In the genomic region with DNA sequence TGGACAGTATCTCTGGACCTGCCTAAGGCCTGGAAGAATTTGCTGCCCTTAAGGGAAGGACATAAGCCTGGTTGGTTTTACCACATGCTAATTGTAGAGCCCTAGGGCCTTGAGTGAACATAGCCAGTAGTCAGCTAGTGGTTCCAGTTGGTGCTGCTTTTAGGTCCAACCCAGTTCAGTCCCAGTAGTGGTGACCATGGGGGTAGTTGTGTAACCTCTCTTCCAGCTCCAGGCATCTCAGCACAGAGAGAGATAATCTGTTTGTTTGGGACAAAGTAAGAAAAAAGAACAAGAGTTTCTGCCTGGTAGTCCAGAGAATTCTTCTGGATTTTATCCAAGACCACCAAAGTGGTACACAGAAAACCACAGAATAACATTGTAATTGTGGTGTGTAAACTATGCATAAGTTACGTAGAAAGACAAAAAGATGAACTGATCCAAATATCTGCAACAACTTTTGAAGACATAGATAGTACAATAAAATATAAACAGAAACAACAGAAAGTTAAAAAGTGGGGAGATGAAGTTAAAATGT, we compare ENCODE assay signal across 31 cellular contexts. TPM values are rescaled to one million over a fixed set of nuclear protein-coding genes. Genes with fewer than 3 reads are reported as not detected.
"Had no signal": no experiment of that assay in that cellular context is flagged by ENCODE, and none has a peak within 500 bp of the region (broad histone marks: within the 10 kb centered on the region; RNA-seq: fewer than 3 reads in every experiment).

No MANE protein-coding gene starts in this region.

- H3K36me3 Mint-ChIP-seq: activated CD8-positive, alpha-beta memory T cell treated with anti-CD3 and anti-CD28 coated beads, Interleukin-2, amount 10 ng/mL, durations not matched to agents 7 days and 5 days; activated naive CD4-positive, alpha-beta T cell treated with anti-CD3 and anti-CD28 coated beads, Interleukin-2, amount 50 U/mL, for 24 hours; natural killer cell; neural progenitor cell had no signal

- H3K4me1 Mint-ChIP-seq: activated CD4-positive, alpha-beta T cell treated with anti-CD3 and anti-CD28 coated beads, Interleukin-2, amount 10 ng/mL, durations not matched to agents 24 days and 14 days; activated CD8-positive, alpha-beta memory T cell treated with anti-CD3 and anti-CD28 coated beads, Interleukin-2, amount 10 ng/mL, durations not matched to agents 7 days and 5 days; activated naive CD4-positive, alpha-beta T cell treated with anti-CD3 and anti-CD28 coated beads, Interleukin-2, amount 50 U/mL, for 24 hours; activated naive CD8-positive, alpha-beta T cell treated with anti-CD3 and anti-CD28 coated beads, Interleukin-2, amount 50 U/mL, for 24 hours; memory B cell; natural killer cell; neural progenitor cell had no signal

- ATAC-seq: activated CD8-positive, alpha-beta memory T cell treated with anti-CD3 and anti-CD28 coated beads, Interleukin-2, amount 10 ng/mL, durations not matched to agents 7 days and 5 days; activated CD8-positive, alpha-beta T cell treated with anti-CD3 and anti-CD28 coated beads for 36 hours; activated naive CD8-positive, alpha-beta T cell treated with anti-CD3 and anti-CD28 coated beads, Interleukin-2, amount 50 U/mL, for 24 hours; gastrocnemius medialis; left cardiac atrium; left ventricle myocardium superior; natural killer cell; right cardiac atrium; SK-N-SH treated with all-trans-retinoic acid at 6 μM for 48 hours had no signal

- H3K27ac Mint-ChIP-seq: activated CD4-positive, alpha-beta T cell treated with anti-CD3 and anti-CD28 coated beads, Interleukin-2, amount 10 ng/mL, durations not matched to agents 24 days and 14 days; activated CD8-positive, alpha-beta memory T cell treated with anti-CD3 and anti-CD28 coated beads, Interleukin-2, amount 10 ng/mL, durations not matched to agents 7 days and 5 days; activated CD8-positive, alpha-beta T cell treated with anti-CD3 and anti-CD28 coated beads for 36 hours; activated naive CD4-positive, alpha-beta T cell treated with anti-CD3 and anti-CD28 coated beads, Interleukin-2, amount 50 U/mL, for 24 hours; activated naive CD8-positive, alpha-beta T cell treated with anti-CD3 and anti-CD28 coated beads, Interleukin-2, amount 50 U/mL, for 24 hours; activated T-helper 2 cell treated with anti-CD3 and anti-CD28 coated beads, Interferon-gamma antibody, Interleukin-2, Interleukin-4, amounts not matched to agents 10 μg/mL and 5 μg/mL and 100 μg/mL, durations not matched to agents 14 hours and 24 hours and 36 hours; memory B cell; natural killer cell; neural progenitor cell had no signal

- H3K4me3 ChIP-seq: colonic mucosa, dorsolateral prefrontal cortex, gastrocnemius medialis, neural progenitor cell, testis, upper lobe of left lung had no signal

- H3K9me3 Mint-ChIP-seq: activated CD4-positive, alpha-beta T cell treated with anti-CD3 and anti-CD28 coated beads, Interleukin-2, amount 10 ng/mL, durations not matched to agents 24 days and 14 days; activated naive CD8-positive, alpha-beta T cell treated with anti-CD3 and anti-CD28 coated beads, Interleukin-2, amount 50 U/mL, for 24 hours; activated T-helper 2 cell treated with anti-CD3 and anti-CD28 coated beads, Interferon-gamma antibody, Interleukin-2, Interleukin-4, amounts not matched to agents 10 μg/mL and 5 μg/mL and 100 μg/mL, durations not matched to agents 14 hours and 24 hours and 36 hours; natural killer cell had no signal

- DNase-seq: activated CD4-positive, alpha-beta T cell treated with anti-CD3 and anti-CD28 coated beads, Interleukin-2, amount 10 ng/mL, durations not matched to agents 24 days and 14 days; activated CD4-positive, CD25-positive, alpha-beta regulatory T cell treated with anti-CD3 and anti-CD28 coated beads, Interleukin-2, amount 50 U/mL, for 72 hours; activated CD8-positive, alpha-beta memory T cell treated with anti-CD3 and anti-CD28 coated beads, Interleukin-2, amount 10 ng/mL, durations not matched to agents 7 days and 5 days; activated CD8-positive, alpha-beta T cell treated with anti-CD3 and anti-CD28 coated beads for 36 hours; activated naive CD8-positive, alpha-beta T cell treated with anti-CD3 and anti-CD28 coated beads, Interleukin-2, amount 50 U/mL, for 24 hours; activated T-cell treated with anti-CD3 and anti-CD28 coated beads, Interleukin-2, amount 50 U/mL, for 48 hours; amygdala; colonic mucosa; dorsolateral prefrontal cortex; effector memory CD4-positive, alpha-beta T cell; erythroblast; gastrocnemius medialis; glutamatergic neuron; left cardiac atrium; left ventricle myocardium superior; midbrain; natural killer cell; occipital lobe; posterior cingulate gyrus; right cardiac atrium; stimulated activated CD4-positive, alpha-beta T cell treated with anti-CD3 and anti-CD28 coated beads, Interleukin-2, amount 100 ng/mL, for 48 hours; stimulated activated naive CD4-positive, alpha-beta T cell treated with Interleukin-2 at 50 U/mL for 16 hours; T-helper 2 cell; testis; upper lobe of left lung had no signal

- H3K4me3 Mint-ChIP-seq: activated CD4-positive, alpha-beta T cell treated with anti-CD3 and anti-CD28 coated beads, Interleukin-2, amount 10 ng/mL, durations not matched to agents 24 days and 14 days; activated CD8-positive, alpha-beta memory T cell treated with anti-CD3 and anti-CD28 coated beads, Interleukin-2, amount 10 ng/mL, durations not matched to agents 7 days and 5 days; activated CD8-positive, alpha-beta T cell treated with anti-CD3 and anti-CD28 coated beads for 36 hours; activated naive CD4-positive, alpha-beta T cell treated with anti-CD3 and anti-CD28 coated beads, Interleukin-2, amount 50 U/mL, for 24 hours; activated naive CD8-positive, alpha-beta T cell treated with anti-CD3 and anti-CD28 coated beads, Interleukin-2, amount 50 U/mL, for 24 hours; memory B cell; natural killer cell; neural progenitor cell had no signal

RNA-seq across cellular contexts. Expression of gene CCL13, which starts 5.2 kb away (rescaled TPM):
- total RNA-seq: activated CD4-positive, alpha-beta T cell treated with anti-CD3 and anti-CD28 coated beads, Interleukin-2, amount 10 ng/mL, durations not matched to agents 24 days and 14 days; activated CD8-positive, alpha-beta memory T cell treated with anti-CD3 and anti-CD28 coated beads, Interleukin-2, amount 10 ng/mL, durations not matched to agents 7 days and 5 days; activated CD8-positive, alpha-beta T cell treated with anti-CD3 and anti-CD28 coated beads for 36 hours; activated T-helper 2 cell treated with anti-CD3 and anti-CD28 coated beads, Interferon-gamma antibody, Interleukin-2, Interleukin-4, amounts not matched to agents 10 μg/mL and 5 μg/mL and 100 μg/mL, durations not matched to agents 14 hours and 24 hours and 36 hours; dorsolateral prefrontal cortex; natural killer cell; occipital lobe; testis had no signal
- polyA plus RNA-seq: keratinocyte had no signal

RNA-seq across cellular contexts. Expression of gene CCL1, which starts 11.9 kb away (rescaled TPM):
- total RNA-seq: activated CD8-positive, alpha-beta T cell treated with anti-CD3 and anti-CD28 coated beads for 36 hours; colonic mucosa; gastrocnemius medialis; left cardiac atrium; left ventricle myocardium superior; natural killer cell; right cardiac atrium; upper lobe of left lung had no signal
- polyA plus RNA-seq: keratinocyte, right cardiac atrium had no signal

RNA-seq across cellular contexts. Expression of gene CCL8, which starts 31.9 kb away (rescaled TPM):
- total RNA-seq: activated CD4-positive, alpha-beta T cell treated with anti-CD3 and anti-CD28 coated beads, Interleukin-2, amount 10 ng/mL, durations not matched to agents 24 days and 14 days; activated CD8-positive, alpha-beta memory T cell treated with anti-CD3 and anti-CD28 coated beads, Interleukin-2, amount 10 ng/mL, durations not matched to agents 7 days and 5 days; activated CD8-positive, alpha-beta T cell treated with anti-CD3 and anti-CD28 coated beads for 36 hours; activated T-helper 2 cell treated with anti-CD3 and anti-CD28 coated beads, Interferon-gamma antibody, Interleukin-2, Interleukin-4, amounts not matched to agents 10 μg/mL and 5 μg/mL and 100 μg/mL, durations not matched to agents 14 hours and 24 hours and 36 hours; natural killer cell had no signal
- polyA plus RNA-seq: keratinocyte had no signal
